Comparison of ENCODE assay signal across 11 cellular contexts in the genomic region with DNA sequence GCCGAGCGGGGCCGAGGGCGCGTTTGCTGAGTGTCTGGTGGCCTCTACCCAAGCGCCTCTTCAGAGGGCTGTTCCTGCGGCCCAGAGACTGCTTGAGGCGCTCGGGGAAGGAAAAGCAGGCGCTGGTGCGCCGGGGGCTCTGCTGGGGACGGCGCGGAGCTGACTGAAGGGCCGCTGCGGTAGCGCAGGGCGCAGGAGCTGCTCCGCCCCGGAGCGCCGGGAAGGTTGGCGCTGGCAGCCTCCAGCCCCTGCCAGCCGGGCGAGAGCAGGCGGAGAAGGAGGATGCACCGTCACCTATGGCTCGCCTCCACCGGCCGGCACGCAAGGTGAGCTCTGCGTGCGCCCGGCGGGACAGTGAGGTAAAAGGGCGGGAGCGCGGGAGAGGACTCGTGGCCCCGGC. TPM values are rescaled to one million over a fixed set of nuclear protein-coding genes. Genes with fewer than 3 reads are reported as not detected.
"Had no signal": no experiment of that assay in that cellular context is flagged by ENCODE, and none has a peak within 500 bp of the region (broad histone marks: within the 10 kb centered on the region; RNA-seq: fewer than 3 reads in every experiment).

No MANE protein-coding gene starts in this region.

RNA-seq across cellular contexts. Expression of a gene that starts 11.2 kb away (rescaled TPM):
- total RNA-seq: stomach, subcutaneous adipose tissue, suprapubic skin, temporal lobe, thoracic aorta, tibial nerve, transverse colon, upper lobe of left lung, ureter, urinary bladder, vagina had no signal
- polyA plus RNA-seq: stomach, urinary bladder had no signal
